ENCODE assay signal across 13 cellular contexts in genomic region chr15:70528816-70529215, GRCh38.
A peak's percentile ranks its signal among the peaks of the same experiment; 100 is the strongest.
DNase-seq lines count a peak whose midpoint lies in the region; ATAC-seq, FAIRE-seq and TF ChIP-seq lines count a peak whose summit lies in the region.
"Had no signal": no experiment of that assay in that cellular context is flagged by ENCODE, and none has a peak within 500 bp of the region (broad histone marks: within the 10 kb centered on the region; RNA-seq: fewer than 3 reads in every experiment).

No MANE protein-coding gene starts in this region.

- in situ Hi-C loops in K562 (cut with MboI), result no loop called here

- TF ChIP-seq EP300 in K562 (IDR thresholded peaks at IDR 0.05; ENCODE audit: low read length), result no peak

- H4K20me1 ChIP-seq in Loucy (ENCODE audit: insufficient read depth, low read length, poor library complexity, severe bottlenecking) (peaks cover 2% of the 10 kb centered on the region), K562 (replicated peaks; ENCODE audit: control insufficient read depth, insufficient read depth, low read length) (no peaks in the 10 kb centered on the region)

- H3K9ac ChIP-seq in Loucy (ENCODE audit: low read depth, low read length, poor library complexity, severe bottlenecking), result peak overlapping the region; percentile 68
- no peak overlapping the region for H3K9ac ChIP-seq in K562 (ENCODE audit: insufficient read depth in 1 of 2, low read depth in 2 of 2, low read length in 2 of 2)

- H3K79me2 ChIP-seq in Loucy (ENCODE audit: insufficient read depth, low read length) (peaks cover 59% of the 10 kb centered on the region), K562 (ENCODE audit: control insufficient read depth, insufficient read depth, low read length) (no peaks in the 10 kb centered on the region)

- 19% methylated on average over 4 of the region's 4 CpGs for WGBS in K562 (ENCODE audit: insufficient coverage, low coverage, missing lambda C conversion rate)

- DNase-seq in activated CD4-positive, alpha-beta T cell treated with anti-CD3 and anti-CD28 coated beads, Interleukin-2, amount 10 ng/mL, durations not matched to agents 24 days and 14 days, result peak; percentile 60
- no peak for DNase-seq in activated CD4-positive, alpha-beta T cell treated with anti-CD3 and anti-CD28 coated beads, Interleukin-2, amount 50 U/mL, for 48 hours
- DNase-seq in K562 (ENCODE audit: extremely low read depth in 1 of 4, low spot score in 3 of 4) (no peak), globus pallidus (ENCODE audit: low spot score) (no peak)
- DNase-seq: left ventricle myocardium superior, NCI-H524 had no signal

- peaks cover 47% of the 10 kb centered on the region for H3K4me1 Mint-ChIP-seq in activated CD4-positive, alpha-beta T cell treated with anti-CD3 and anti-CD28 coated beads, Interleukin-2, amount 10 ng/mL, durations not matched to agents 24 days and 14 days

- H3K9me1 ChIP-seq in K562 (ENCODE audit: control insufficient read depth, insufficient read depth, low read length), result no peaks in the 10 kb centered on the region

- no peaks in the 10 kb centered on the region for H3F3A ChIP-seq in Loucy (ENCODE audit: low read depth)

- no peaks in the 10 kb centered on the region for H3K9me3 ChIP-seq in Loucy (ENCODE audit: insufficient read depth, low read depth, low read length)
- H3K9me3 ChIP-seq in K562 (replicated peaks; ENCODE audit: control insufficient read depth, insufficient read depth, low read depth, low read length), result no peaks in the 10 kb centered on the region
- no peaks in the 10 kb centered on the region for H3K9me3 ChIP-seq in neutrophil
- H3K9me3 ChIP-seq: breast epithelium, prostate gland had no signal

- H3K9me2 ChIP-seq in Loucy (replicated peaks; ENCODE audit: low read depth, low read length), result no peaks in the 10 kb centered on the region

- H3K27ac ChIP-seq in K562 (ENCODE audit: extremely low read depth, low read depth, low read length) (no peak overlapping the region), neutrophil (peak overlapping the region; percentile 79)
- H3K27ac ChIP-seq: breast epithelium, prostate gland had no signal

- H3K4me1 ChIP-seq in Loucy (ENCODE audit: insufficient read depth, low read length, poor library complexity, severe bottlenecking) (peaks cover 89% of the 10 kb centered on the region), K562 (replicated peaks in 1 of 2; ENCODE audit: control insufficient read depth in 2 of 2, insufficient read depth in 2 of 2, low read length in 2 of 2) (peaks cover 0 to 3% of the 10 kb centered on the region in 2 experiments; a peak in 1 of 5 replicates), neutrophil (ENCODE audit: control insufficient read depth in 1 of 2, insufficient read depth in 1 of 2, low read depth in 1 of 2, low read length in 1 of 2) (peaks cover 10 to 22% of the 10 kb centered on the region in 2 experiments)
- H3K4me1 ChIP-seq: breast epithelium, prostate gland had no signal

- POLR2A ChIA-PET in K562 (lab: Yijun Ruan, JAX), result interaction anchor here (1.6 kb wide), 1 partner anchor 13 kb away, joined by 3 read pairs; no protein-coding TSS in a partner anchor

- TF ChIP-seq CTCF in Loucy (conservative IDR thresholded peaks at IDR 0.05; ENCODE audit: low read length), result no peak
- TF ChIP-seq CTCF in K562 (IDR thresholded peaks at IDR 0.05 in 2 of 3, conservative IDR thresholded peaks at IDR 0.05 in 1 of 3; ENCODE audit: insufficient read depth in 2 of 3, low read depth in 1 of 3, low read length in 3 of 3), result no peak
- no peak for TF ChIP-seq CTCF in neutrophil (IDR thresholded peaks at IDR 0.05)

- H3K4me2 ChIP-seq in Loucy (ENCODE audit: low read depth, low read length, poor library complexity, severe bottlenecking) (peak overlapping the region; percentile 92), K562 (ENCODE audit: insufficient read depth, low read length) (no peak overlapping the region; the same call in 1 of the 2 replicates)

- intact Hi-C loops in activated CD4-positive, alpha-beta T cell treated with anti-CD3 and anti-CD28 coated beads, Interleukin-2, amount 10 ng/mL, durations not matched to agents 24 days and 14 days (cut with micrococcal nuclease), result loop anchor here (2.0 kb wide), 3 partner anchors 16 to 42 kb away; no protein-coding TSS in a partner anchor
- intact Hi-C loops in K562 (cut with micrococcal nuclease), result no loop called here

- H3K4me3 Mint-ChIP-seq in activated CD4-positive, alpha-beta T cell treated with anti-CD3 and anti-CD28 coated beads, Interleukin-2, amount 10 ng/mL, durations not matched to agents 24 days and 14 days, result peak overlapping the region; percentile 26

- no peak for TF ChIP-seq RAD21 in K562 (CRISPR knock-in tag; conservative IDR thresholded peaks at IDR 0.05 in 1 of 2, IDR thresholded peaks at IDR 0.05 in 1 of 2)

- CTCF ChIA-PET in K562 (lab: Yijun Ruan, JAX; ENCODE audit: low intra/inter-chr PET ratio), result no interaction called here

- peaks cover 4% of the 10 kb centered on the region for H3K36me3 Mint-ChIP-seq in activated CD4-positive, alpha-beta T cell treated with anti-CD3 and anti-CD28 coated beads, Interleukin-2, amount 10 ng/mL, durations not matched to agents 24 days and 14 days (ENCODE audit: low read depth)

- H3K27me3 Mint-ChIP-seq in activated CD4-positive, alpha-beta T cell treated with anti-CD3 and anti-CD28 coated beads, Interleukin-2, amount 10 ng/mL, durations not matched to agents 24 days and 14 days, result peaks cover 5% of the 10 kb centered on the region

- H3K27ac Mint-ChIP-seq in activated CD4-positive, alpha-beta T cell treated with anti-CD3 and anti-CD28 coated beads, Interleukin-2, amount 10 ng/mL, durations not matched to agents 24 days and 14 days, result peak overlapping the region; percentile 27

- H3K27me3 ChIP-seq in Loucy (ENCODE audit: insufficient read depth, low read length, poor library complexity, severe bottlenecking) (no peaks in the 10 kb centered on the region), K562 (ENCODE audit: control insufficient read depth in 2 of 2, insufficient read depth in 2 of 2, low read length in 2 of 2) (peaks cover 2 to 14% of the 10 kb centered on the region in 2 experiments; a peak in 4 of 5 replicates), neutrophil (no peaks in the 10 kb centered on the region)
- H3K27me3 ChIP-seq: breast epithelium had no signal

- H3K9me3 Mint-ChIP-seq in activated CD4-positive, alpha-beta T cell treated with anti-CD3 and anti-CD28 coated beads, Interleukin-2, amount 10 ng/mL, durations not matched to agents 24 days and 14 days, result peaks cover 4% of the 10 kb centered on the region

- no peak for FAIRE-seq in K562 (lab: Jason Lieb, UNC)
- FAIRE-seq: RCC 7860 had no signal

- H2AFZ ChIP-seq in Loucy (ENCODE audit: low read length) (no peak overlapping the region), K562 (ENCODE audit: low read depth, low read length) (peak overlapping the region; percentile 70; the same call in 1 of the 2 replicates)

- ATAC-seq in K562, result no peak
- ATAC-seq in GM19395 (IDR thresholded peaks at IDR 0.05; ENCODE audit: unreplicated experiment), result no peak
- ATAC-seq in HG02798 (IDR thresholded peaks at IDR 0.05; ENCODE audit: poor library complexity, unreplicated experiment), result no peak
- ATAC-seq: left ventricle myocardium superior had no signal

- no peaks in the 10 kb centered on the region for H3K36me3 ChIP-seq in Loucy (ENCODE audit: insufficient read depth, low read length)
- no peaks in the 10 kb centered on the region for H3K36me3 ChIP-seq in K562 (ENCODE audit: control insufficient read depth, insufficient read depth, low read length)
- no peaks in the 10 kb centered on the region for H3K36me3 ChIP-seq in neutrophil
- H3K36me3 ChIP-seq: breast epithelium, prostate gland had no signal

- TF ChIP-seq POLR2A in K562 (conservative IDR thresholded peaks at IDR 0.05), result no peak

- no TSS peak for BruUV-seq in K562 (replicated peaks; lab: Mats Ljungman, UMichigan)

- H3K4me3 ChIP-seq in Loucy (ENCODE audit: low read length, poor library complexity, severe bottlenecking) (peak overlapping the region; percentile 72), K562 (no peak overlapping the region), neutrophil (ENCODE audit: low read depth in 1 of 2, low read length in 1 of 2) (no peak overlapping the region)
- H3K4me3 ChIP-seq: breast epithelium, prostate gland had no signal

TF ChIP-seq in K562, 482 proteins besides CTCF, POLR2A, EP300 and RAD21:
- no peak for TF ChIP-seq MEF2D (tag; conservative IDR thresholded peaks at IDR 0.05; ENCODE audit: low read depth)
- no peak for TF ChIP-seq FOS (IDR thresholded peaks at IDR 0.05; ENCODE audit: extremely low read depth, insufficient read length)
TF ChIP-seq in K562: peak in this region for 0.
